1 cellular context compared by ENCODE assay signal in the genomic region with DNA sequence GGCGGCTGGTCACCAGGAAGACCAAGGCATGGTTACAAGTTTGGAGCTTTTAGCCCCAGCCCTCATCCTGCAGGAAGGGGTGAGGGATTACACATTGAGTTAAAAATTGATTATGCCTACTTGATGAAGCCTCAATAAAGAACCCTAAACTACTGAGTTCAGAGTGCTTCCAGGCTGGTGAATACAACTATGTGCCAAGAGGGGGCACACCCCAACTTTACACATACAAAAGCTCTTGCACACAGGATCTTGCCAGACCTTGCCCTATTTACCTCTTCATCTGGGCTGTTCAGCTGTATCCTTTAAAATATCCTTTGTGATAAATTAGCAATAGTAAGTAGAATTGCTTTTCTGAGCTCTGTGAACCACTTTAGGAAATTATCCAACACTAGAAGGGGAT.
TF ChIP-seq lines count a peak whose summit lies in the region.

No MANE protein-coding gene starts in this region.

TF ChIP-seq in GM23338, 12 proteins besides CTCF, POLR2A, EP300 and RAD21 (continued from another document):
- TF ChIP-seq, protein P1, sequence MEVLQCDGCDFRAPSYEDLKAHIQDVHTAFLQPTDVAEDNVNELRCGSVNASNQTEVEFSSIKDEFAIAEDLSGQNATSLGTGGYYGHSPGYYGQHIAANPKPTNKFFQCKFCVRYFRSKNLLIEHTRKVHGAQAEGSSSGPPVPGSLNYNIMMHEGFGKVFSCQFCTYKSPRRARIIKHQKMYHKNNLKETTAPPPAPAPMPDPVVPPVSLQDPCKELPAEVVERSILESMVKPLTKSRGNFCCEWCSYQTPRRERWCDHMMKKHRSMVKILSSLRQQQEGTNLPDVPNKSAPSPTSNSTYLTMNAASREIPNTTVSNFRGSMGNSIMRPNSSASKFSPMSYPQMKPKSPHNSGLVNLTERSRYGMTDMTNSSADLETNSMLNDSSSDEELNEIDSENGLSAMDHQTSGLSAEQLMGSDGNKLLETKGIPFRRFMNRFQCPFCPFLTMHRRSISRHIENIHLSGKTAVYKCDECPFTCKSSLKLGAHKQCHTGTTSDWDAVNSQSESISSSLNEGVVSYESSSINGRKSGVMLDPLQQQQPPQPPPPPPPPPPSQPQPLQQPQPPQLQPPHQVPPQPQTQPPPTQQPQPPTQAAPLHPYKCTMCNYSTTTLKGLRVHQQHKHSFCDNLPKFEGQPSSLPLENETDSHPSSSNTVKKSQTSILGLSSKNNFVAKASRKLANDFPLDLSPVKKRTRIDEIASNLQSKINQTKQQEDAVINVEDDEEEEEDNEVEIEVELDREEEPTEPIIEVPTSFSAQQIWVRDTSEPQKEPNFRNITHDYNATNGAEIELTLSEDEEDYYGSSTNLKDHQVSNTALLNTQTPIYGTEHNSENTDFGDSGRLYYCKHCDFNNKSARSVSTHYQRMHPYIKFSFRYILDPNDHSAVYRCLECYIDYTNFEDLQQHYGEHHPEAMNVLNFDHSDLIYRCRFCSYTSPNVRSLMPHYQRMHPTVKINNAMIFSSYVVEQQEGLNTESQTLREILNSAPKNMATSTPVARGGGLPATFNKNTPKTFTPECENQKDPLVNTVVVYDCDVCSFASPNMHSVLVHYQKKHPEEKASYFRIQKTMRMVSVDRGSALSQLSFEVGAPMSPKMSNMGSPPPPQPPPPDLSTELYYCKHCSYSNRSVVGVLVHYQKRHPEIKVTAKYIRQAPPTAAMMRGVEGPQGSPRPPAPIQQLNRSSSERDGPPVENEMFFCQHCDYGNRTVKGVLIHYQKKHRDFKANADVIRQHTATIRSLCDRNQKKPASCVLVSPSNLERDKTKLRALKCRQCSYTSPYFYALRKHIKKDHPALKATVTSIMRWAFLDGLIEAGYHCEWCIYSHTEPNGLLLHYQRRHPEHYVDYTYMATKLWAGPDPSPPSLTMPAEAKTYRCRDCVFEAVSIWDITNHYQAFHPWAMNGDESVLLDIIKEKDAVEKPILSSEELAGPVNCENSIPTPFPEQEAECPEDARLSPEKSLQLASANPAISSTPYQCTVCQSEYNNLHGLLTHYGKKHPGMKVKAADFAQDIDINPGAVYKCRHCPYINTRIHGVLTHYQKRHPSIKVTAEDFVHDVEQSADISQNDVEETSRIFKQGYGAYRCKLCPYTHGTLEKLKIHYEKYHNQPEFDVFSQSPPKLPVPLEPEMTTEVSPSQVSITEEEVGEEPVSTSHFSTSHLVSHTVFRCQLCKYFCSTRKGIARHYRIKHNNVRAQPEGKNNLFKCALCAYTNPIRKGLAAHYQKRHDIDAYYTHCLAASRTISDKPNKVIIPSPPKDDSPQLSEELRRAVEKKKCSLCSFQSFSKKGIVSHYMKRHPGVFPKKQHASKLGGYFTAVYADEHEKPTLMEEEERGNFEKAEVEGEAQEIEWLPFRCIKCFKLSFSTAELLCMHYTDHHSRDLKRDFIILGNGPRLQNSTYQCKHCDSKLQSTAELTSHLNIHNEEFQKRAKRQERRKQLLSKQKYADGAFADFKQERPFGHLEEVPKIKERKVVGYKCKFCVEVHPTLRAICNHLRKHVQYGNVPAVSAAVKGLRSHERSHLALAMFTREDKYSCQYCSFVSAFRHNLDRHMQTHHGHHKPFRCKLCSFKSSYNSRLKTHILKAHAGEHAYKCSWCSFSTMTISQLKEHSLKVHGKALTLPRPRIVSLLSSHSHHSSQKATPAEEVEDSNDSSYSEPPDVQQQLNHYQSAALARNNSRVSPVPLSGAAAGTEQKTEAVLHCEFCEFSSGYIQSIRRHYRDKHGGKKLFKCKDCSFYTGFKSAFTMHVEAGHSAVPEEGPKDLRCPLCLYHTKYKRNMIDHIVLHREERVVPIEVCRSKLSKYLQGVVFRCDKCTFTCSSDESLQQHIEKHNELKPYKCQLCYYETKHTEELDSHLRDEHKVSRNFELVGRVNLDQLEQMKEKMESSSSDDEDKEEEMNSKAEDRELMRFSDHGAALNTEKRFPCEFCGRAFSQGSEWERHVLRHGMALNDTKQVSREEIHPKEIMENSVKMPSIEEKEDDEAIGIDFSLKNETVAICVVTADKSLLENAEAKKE (CRISPR knock-in tag; IDR thresholded peaks at IDR 0.05) = no peak
- no peak for TF ChIP-seq ZNF331 (CRISPR knock-in tag; IDR thresholded peaks at IDR 0.05; ENCODE audit: low read depth)
- TF ChIP-seq, protein P2, sequence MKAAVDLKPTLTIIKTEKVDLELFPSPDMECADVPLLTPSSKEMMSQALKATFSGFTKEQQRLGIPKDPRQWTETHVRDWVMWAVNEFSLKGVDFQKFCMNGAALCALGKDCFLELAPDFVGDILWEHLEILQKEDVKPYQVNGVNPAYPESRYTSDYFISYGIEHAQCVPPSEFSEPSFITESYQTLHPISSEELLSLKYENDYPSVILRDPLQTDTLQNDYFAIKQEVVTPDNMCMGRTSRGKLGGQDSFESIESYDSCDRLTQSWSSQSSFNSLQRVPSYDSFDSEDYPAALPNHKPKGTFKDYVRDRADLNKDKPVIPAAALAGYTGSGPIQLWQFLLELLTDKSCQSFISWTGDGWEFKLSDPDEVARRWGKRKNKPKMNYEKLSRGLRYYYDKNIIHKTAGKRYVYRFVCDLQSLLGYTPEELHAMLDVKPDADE (IDR thresholded peaks at IDR 0.05) = no peak
TF ChIP-seq in GM23338: peak in this region for 0.
